In the genomic region with DNA sequence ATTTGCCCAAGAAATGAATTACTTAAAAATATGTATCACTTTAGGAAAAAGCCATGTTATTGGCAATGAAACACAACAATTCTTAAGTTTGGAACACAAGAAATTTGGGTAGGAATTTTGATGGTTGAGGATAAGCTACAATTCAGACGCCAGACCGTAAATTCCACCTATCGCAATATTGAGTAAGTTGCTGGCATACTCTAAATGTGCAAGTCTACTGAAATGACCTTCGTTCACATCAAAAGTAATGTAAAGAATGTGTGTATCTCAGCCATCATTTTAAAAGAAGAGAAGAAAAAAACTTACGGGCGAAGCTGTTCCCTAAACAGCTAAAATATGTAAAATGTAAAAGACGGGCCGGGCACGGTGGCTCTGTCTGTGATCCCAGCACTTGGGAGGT, we compare ENCODE assay signal across 17 cellular contexts. TPM values are rescaled to one million over a fixed set of nuclear protein-coding genes. Genes with fewer than 3 reads are reported as not detected.
DNase-seq lines count a peak whose midpoint lies in the region; ATAC-seq and TF ChIP-seq lines count a peak whose summit lies in the region.
"Had no signal": no experiment of that assay in that cellular context is flagged by ENCODE, and none has a peak within 500 bp of the region (broad histone marks: within the 10 kb centered on the region; RNA-seq: fewer than 3 reads in every experiment).

No MANE protein-coding gene starts in this region.

- no peaks in the 10 kb centered on the region for H3K27me3 Mint-ChIP-seq in activated T-cell treated with anti-CD3 and anti-CD28 coated beads, Interleukin-2, amount 50 U/mL, for 72 hours (ENCODE audit: low read depth)

- H3K79me2 ChIP-seq in OCI-LY1 (ENCODE audit: insufficient read depth, low read length), result peaks cover 98% of the 10 kb centered on the region

- no peaks in the 10 kb centered on the region for H3K9me3 Mint-ChIP-seq in activated T-cell treated with anti-CD3 and anti-CD28 coated beads, Interleukin-2, amount 50 U/mL, for 72 hours

- H3K4me3 Mint-ChIP-seq in activated T-cell treated with anti-CD3 and anti-CD28 coated beads, Interleukin-2, amount 50 U/mL, for 72 hours, result peak overlapping the region in 1 of 2 donors; percentile 20

- H3K4me1 ChIP-seq in OCI-LY1 (ENCODE audit: insufficient read depth, low read length, severe bottlenecking) (peaks cover 46% of the 10 kb centered on the region), esophagus squamous epithelium (peaks cover 9 to 81% (median 27%) of the 10 kb centered on the region in 3 donors), skeletal muscle tissue (ENCODE audit: control insufficient read depth in 3 of 3, insufficient read depth in 3 of 3, low read length in 3 of 3) (peaks cover 26 to 33% (median 27%) of the 10 kb centered on the region in 3 donors), colonic mucosa (no peaks in the 10 kb centered on the region), prostate gland (replicated peaks) (peaks cover 11% of the 10 kb centered on the region)

- H4K20me1 ChIP-seq in OCI-LY1 (ENCODE audit: insufficient read depth, low read length), result no peaks in the 10 kb centered on the region

- WGBS in esophagus squamous epithelium, 2 donors, result 84 to 89% methylated on average over 9 of the region's 9 CpGs
- WGBS in prostate gland, result 85% methylated on average over 9 of the region's 9 CpGs

- H3F3A ChIP-seq in OCI-LY1 (ENCODE audit: insufficient read depth, low read length), result 0 out of 2 replicates have a peak, but pooled peaks cover 4% of the 10 kb centered on the region

- ATAC-seq in activated T-cell treated with anti-CD3 and anti-CD28 coated beads, Interleukin-2, amount 50 U/mL, for 72 hours (replicated peaks in 1 of 2), result no peak
- no peak for ATAC-seq in GM18867 (IDR thresholded peaks at IDR 0.05; ENCODE audit: unreplicated experiment)
- ATAC-seq: activated CD4-positive, CD25-positive, alpha-beta regulatory T cell treated with anti-CD3 and anti-CD28 coated beads, Interleukin-2, amount 50 U/mL, for 24 hours; Right ventricle myocardium inferior had no signal

- H3K27ac ChIP-seq in OCI-LY1 (ENCODE audit: low read depth, low read length, poor library complexity, severe bottlenecking) (peak overlapping the region; percentile 3), esophagus squamous epithelium (peak overlapping the region in 3 of 4 donors; percentile 32 to 84 (median 84)), skeletal muscle tissue (ENCODE audit: low read depth, low read length) (peak overlapping the region; percentile 38), colonic mucosa (no peak overlapping the region), prostate gland (no peak overlapping the region)
- H3K27ac ChIP-seq: ascending aorta, coronary artery, left lung, parathyroid adenoma, tibial artery had no signal

- intact Hi-C loops in esophagus squamous epithelium (cut with DNase I) (no loop called here), colonic mucosa (cut with DNase I) (no loop called here), prostate gland (cut with DNase I) (no loop called here)

- H3K4me3 ChIP-seq in OCI-LY1 (ENCODE audit: low read depth, low read length, poor library complexity, severe bottlenecking), result no peak overlapping the region
- H3K4me3 ChIP-seq in esophagus squamous epithelium, result no peak overlapping the region
- no peak overlapping the region for H3K4me3 ChIP-seq in skeletal muscle tissue (ENCODE audit: low read length in 3 of 3)
- H3K4me3 ChIP-seq in colonic mucosa, result no peak overlapping the region
- no peak overlapping the region for H3K4me3 ChIP-seq in prostate gland
- H3K4me3 ChIP-seq: ascending aorta, coronary artery, left lung, tibial artery had no signal

- H3K4me2 ChIP-seq in OCI-LY1 (ENCODE audit: low read length), result peak overlapping the region; percentile 17; the same call in 1 of the 2 replicates

- H3K36me3 Mint-ChIP-seq in activated T-cell treated with anti-CD3 and anti-CD28 coated beads, Interleukin-2, amount 50 U/mL, for 72 hours (ENCODE audit: insufficient read depth in 2 of 2), result peaks cover 2% of the 10 kb centered on the region in 2 donors

- DNase-seq in activated T-cell treated with anti-CD3 and anti-CD28 coated beads, Interleukin-2, amount 50 U/mL, for 72 hours, result no peak
- DNase-seq in activated T-cell treated with anti-CD3 and anti-CD28 coated beads, Interleukin-2, amount 50 U/mL, for 48 hours, result no peak
- DNase-seq in esophagus squamous epithelium (lab: John Stamatoyannopoulos, UW), result no peak
- no peak for DNase-seq in colonic mucosa
- no peak for DNase-seq in prostate gland (ENCODE audit: low spot score)
- DNase-seq: activated effector memory CD4-positive, alpha-beta T cell treated with anti-CD3 and anti-CD28 coated beads, Interleukin-2, amount 50 U/mL, for 16 hours; left lung; NCI-H2171 treated with DMSO at 0.1 percent for 48 hours; tibial artery had no signal

- H3K27me3 ChIP-seq in OCI-LY1 (ENCODE audit: insufficient read depth, low read length), result no peaks in the 10 kb centered on the region
- H3K27me3 ChIP-seq in esophagus squamous epithelium, result no peaks in the 10 kb centered on the region
- no peaks in the 10 kb centered on the region for H3K27me3 ChIP-seq in skeletal muscle tissue (ENCODE audit: control insufficient read depth in 3 of 3, insufficient read depth in 3 of 3, low read length in 3 of 3)
- H3K27me3 ChIP-seq in colonic mucosa, result no peaks in the 10 kb centered on the region
- H3K27me3 ChIP-seq in prostate gland (replicated peaks; ENCODE audit: insufficient read depth), result no peaks in the 10 kb centered on the region
- H3K27me3 ChIP-seq: ascending aorta, left lung, tibial artery had no signal

- peaks cover 59% of the 10 kb centered on the region for H3K4me1 Mint-ChIP-seq in activated T-cell treated with anti-CD3 and anti-CD28 coated beads, Interleukin-2, amount 50 U/mL, for 72 hours (ENCODE audit: low read depth)

- H3K9me2 ChIP-seq in OCI-LY1 (ENCODE audit: low read depth, low read length), result no peaks in the 10 kb centered on the region

- H3K36me3 ChIP-seq in OCI-LY1 (ENCODE audit: insufficient read depth, low read length) (peaks cover 40% of the 10 kb centered on the region), esophagus squamous epithelium (peaks cover 0 to 3% (median 0%) of the 10 kb centered on the region in 3 donors), skeletal muscle tissue (ENCODE audit: control insufficient read depth in 3 of 3, insufficient read depth in 3 of 3, low read length in 3 of 3) (no peaks in the 10 kb centered on the region), colonic mucosa (no peaks in the 10 kb centered on the region), prostate gland (no peaks in the 10 kb centered on the region)
- H3K36me3 ChIP-seq: ascending aorta, left lung, tibial artery had no signal

- H3K27ac Mint-ChIP-seq in activated T-cell treated with anti-CD3 and anti-CD28 coated beads, Interleukin-2, amount 50 U/mL, for 72 hours, result peak overlapping the region; percentile 7

- H2AFZ ChIP-seq in OCI-LY1 (ENCODE audit: low read length), result no peak overlapping the region
- H2AFZ ChIP-seq: parathyroid adenoma had no signal

- no peak for TF ChIP-seq CTCF in OCI-LY1 (IDR thresholded peaks at IDR 0.05; ENCODE audit: low read length)
- no peak for TF ChIP-seq CTCF in esophagus squamous epithelium (IDR thresholded peaks at IDR 0.05)
- TF ChIP-seq CTCF in colonic mucosa (IDR thresholded peaks at IDR 0.05), result no peak
- TF ChIP-seq CTCF in prostate gland (IDR thresholded peaks at IDR 0.05), result no peak

- H3K9ac ChIP-seq in OCI-LY1 (ENCODE audit: low read length) (no peak overlapping the region), skeletal muscle tissue (ENCODE audit: low read depth in 1 of 3, low read length in 3 of 3) (no peak overlapping the region), colonic mucosa (ENCODE audit: low read depth in 2 of 2, low read length in 2 of 2) (no peak overlapping the region)
- H3K9ac ChIP-seq: parathyroid adenoma had no signal

- H3K9me3 ChIP-seq in OCI-LY1 (ENCODE audit: low read length) (peaks cover under 1% of the 10 kb centered on the region), esophagus squamous epithelium (no peaks in the 10 kb centered on the region), skeletal muscle tissue (ENCODE audit: control insufficient read depth in 3 of 3, low read length in 3 of 3) (no peaks in the 10 kb centered on the region), colonic mucosa (no peaks in the 10 kb centered on the region), prostate gland (no peaks in the 10 kb centered on the region)
- H3K9me3 ChIP-seq: ascending aorta, left lung, tibial artery had no signal

- TF ChIP-seq POLR2A in esophagus squamous epithelium (IDR thresholded peaks at IDR 0.05), result no peak
- no peak for TF ChIP-seq POLR2A in prostate gland (IDR thresholded peaks at IDR 0.05)

RNA-seq across cellular contexts. Expression of a gene that starts 33.4 kb away (rescaled TPM):
- 10 to 100 TPM; 64.2 to 64.3 TPM for total RNA-seq in activated T-cell treated with anti-CD3 and anti-CD28 coated beads, Interleukin-2, amount 50 U/mL, for 72 hours
- total RNA-seq in esophagus squamous epithelium, result 10 to 100 TPM; 52.5 to 88.2 (median 73.5) TPM
- total RNA-seq in skeletal muscle tissue, result 49.1 TPM
- total RNA-seq in colonic mucosa, result 10 to 100 TPM; 67.3 to 70.1 TPM
- total RNA-seq in prostate gland, result 10 to 100 TPM; 54.1 to 59.3 TPM

Comparison
In these comparisons a context has a peak if more than half of its experiments do, and no peak if none do; other contexts are left out.
1. H3K27ac ChIP-seq: peak in OCI-LY1 (single experiment), esophagus squamous epithelium (3 of 4) and skeletal muscle tissue (single experiment); none in colonic mucosa (single experiment) and prostate gland (0 of 2).